17 cellular contexts compared by ENCODE assay signal in genomic region chr1:237527761-237528160, GRCh38.
DNase-seq lines count a peak whose midpoint lies in the region; ATAC-seq, FAIRE-seq and TF ChIP-seq lines count a peak whose summit lies in the region.
"Had no signal": no experiment of that assay in that cellular context is flagged by ENCODE, and none has a peak within 500 bp of the region (broad histone marks: within the 10 kb centered on the region; RNA-seq: fewer than 3 reads in every experiment).

No MANE protein-coding gene starts in this region.

- H3K27me3 ChIP-seq in bronchial epithelial cell (ENCODE audit: control insufficient read depth, insufficient read depth, low read length) (no peaks in the 10 kb centered on the region), foreskin keratinocyte (no peaks in the 10 kb centered on the region)
- H3K27me3 ChIP-seq: BLaER1 had no signal

- no peaks in the 10 kb centered on the region for H3K36me3 ChIP-seq in bronchial epithelial cell (ENCODE audit: control insufficient read depth, insufficient read depth, low read length)
- H3K36me3 ChIP-seq: BLaER1 had no signal

- ATAC-seq in foreskin keratinocyte (no peak), HG02798 (IDR thresholded peaks at IDR 0.05; ENCODE audit: poor library complexity, unreplicated experiment) (no peak)
- ATAC-seq: GM23338, HepG2 had no signal

- DNase-seq in NK-92 treated with Interleukin-12 subunit alpha and Interleukin-12 subunit beta, amount 100 ng/mL, for 24 hours (lab: John Stamatoyannopoulos, UW) = peak; percentile 18
- DNase-seq in NK-92 (lab: John Stamatoyannopoulos, UW; ENCODE audit: unreplicated experiment) (no peak), M059J (ENCODE audit: low read depth) (peak; percentile 5), bronchial epithelial cell (ENCODE audit: low read depth) (peak; percentile 3), foreskin keratinocyte (no peak), iPS-NIHi11 (ENCODE audit: low spot score) (no peak)
- DNase-seq: AML-193, DMS 273 treated with DMSO at 0.1 percent for 48 hours, H7 had no signal

- no peak for TF ChIP-seq CTCF in bronchial epithelial cell (IDR thresholded peaks at IDR 0.05; ENCODE audit: insufficient read depth, low read length, severe bottlenecking)
- TF ChIP-seq CTCF in foreskin keratinocyte (conservative IDR thresholded peaks at IDR 0.05) = no peak

- H3K27ac ChIP-seq in foreskin keratinocyte = no peak overlapping the region
- H3K27ac ChIP-seq: 22Rv1, BLaER1 had no signal

- no peak for FAIRE-seq in bronchial epithelial cell (lab: Jason Lieb, UNC)
- FAIRE-seq: G401.6, GM12891, HepG2, HTR-8/SVneo had no signal

- H3K4me1 ChIP-seq in foreskin keratinocyte = no peaks in the 10 kb centered on the region
- H3K4me1 ChIP-seq: BLaER1 had no signal

- H3K4me3 ChIP-seq in bronchial epithelial cell (ENCODE audit: low read depth, low read length) = no peak overlapping the region
- H3K4me3 ChIP-seq: BLaER1, GM23338 had no signal

Comparison
In these comparisons a context has a peak if more than half of its experiments do, and no peak if none do; other contexts are left out.
1. DNase-seq: peak in NK-92 treated with Interleukin-12 subunit alpha and Interleukin-12 subunit beta, amount 100 ng/mL, for 24 hours (single experiment), M059J (single experiment) and bronchial epithelial cell (single experiment); none in NK-92 (single experiment), foreskin keratinocyte (0 of 2) and iPS-NIHi11 (single experiment).